Comparison of ENCODE assay signal across 12 cellular contexts in genomic region chr2:27079233-27080139, GRCh38. TPM values are rescaled to one million over a fixed set of nuclear protein-coding genes. Genes with fewer than 3 reads are reported as not detected.
DNase-seq lines count a peak whose midpoint lies in the region; ATAC-seq, FAIRE-seq and TF ChIP-seq lines count a peak whose summit lies in the region.
"Had no signal": no experiment of that assay in that cellular context is flagged by ENCODE, and none has a peak within 500 bp of the region (broad histone marks: within the 10 kb centered on the region; RNA-seq: fewer than 3 reads in every experiment).

No MANE protein-coding gene starts in this region.

- H3K27me3 ChIP-seq in right atrium auricular region (no peaks in the 10 kb centered on the region), small intestine (ENCODE audit: control insufficient read depth in 2 of 2, insufficient read depth in 2 of 2, low read length in 2 of 2) (no peaks in the 10 kb centered on the region), mesendoderm (ENCODE audit: insufficient read depth, low read length, poor library complexity) (no peaks in the 10 kb centered on the region)
- H3K27me3 ChIP-seq: pancreas had no signal

- H3K23ac ChIP-seq in mesendoderm (ENCODE audit: low read length) = no peak overlapping the region

- H2BK120ac ChIP-seq in mesendoderm (ENCODE audit: low read depth, low read length) = no peak overlapping the region

- H3K4me1 ChIP-seq in right atrium auricular region (peaks cover 0 to 47% of the 10 kb centered on the region in 2 donors), small intestine (ENCODE audit: control insufficient read depth in 2 of 2, insufficient read depth in 1 of 2, low read depth in 1 of 2, low read length in 1 of 2) (no peaks in the 10 kb centered on the region), mesendoderm (ENCODE audit: control insufficient read depth, low read depth, low read length) (peaks cover 2% of the 10 kb centered on the region)

- FAIRE-seq in small intestine (lab: Jason Lieb, UNC) = no peak
- FAIRE-seq: endothelial cell of umbilical vein, pancreas had no signal

- ATAC-seq in activated CD8-positive, alpha-beta T cell treated with anti-CD3 and anti-CD28 coated beads, Interleukin-2, amount 10 ng/mL, durations not matched to agents 7 days and 5 days = no peak
- no peak for ATAC-seq in HG03432 (IDR thresholded peaks at IDR 0.05; ENCODE audit: unreplicated experiment)
- ATAC-seq in sciatic nerve = no peak
- ATAC-seq: pancreas had no signal

- H4K5ac ChIP-seq in mesendoderm (ENCODE audit: low read length) = no peak overlapping the region

- no peaks in the 10 kb centered on the region for H3K36me3 ChIP-seq in right atrium auricular region
- H3K36me3 ChIP-seq in small intestine (ENCODE audit: control insufficient read depth in 2 of 2, insufficient read depth in 2 of 2, low read length in 2 of 2) = no peaks in the 10 kb centered on the region
- H3K36me3 ChIP-seq in mesendoderm (ENCODE audit: control insufficient read depth, insufficient read depth, low read length) = no peaks in the 10 kb centered on the region
- H3K36me3 ChIP-seq: pancreas had no signal

- H3K4me3 ChIP-seq in right atrium auricular region (peak overlapping the region; percentile 50 to 51), small intestine (ENCODE audit: low read depth in 1 of 2, low read length in 2 of 2) (peak overlapping the region; percentile 24 to 26), mesendoderm (ENCODE audit: low read length) (no peak overlapping the region)
- H3K4me3 ChIP-seq: PC-9 had no signal

- no peak overlapping the region for H2BK15ac ChIP-seq in mesendoderm (replicated peaks; ENCODE audit: low read depth)

- no peaks in the 10 kb centered on the region for H3K27me3 Mint-ChIP-seq in activated CD8-positive, alpha-beta T cell treated with anti-CD3 and anti-CD28 coated beads, Interleukin-2, amount 10 ng/mL, durations not matched to agents 7 days and 5 days (ENCODE audit: low read depth)

- H3K79me1 ChIP-seq in mesendoderm (ENCODE audit: low read length) = no peaks in the 10 kb centered on the region

- H2BK5ac ChIP-seq in mesendoderm (ENCODE audit: low read length) = no peak overlapping the region

- no peak overlapping the region for H3K4ac ChIP-seq in mesendoderm (ENCODE audit: low read depth, low read length)

- DNase-seq in GM03348 (ENCODE audit: low spot score) = peak; percentile 44
- DNase-seq in activated CD8-positive, alpha-beta T cell treated with anti-CD3 and anti-CD28 coated beads, Interleukin-2, amount 10 ng/mL, durations not matched to agents 7 days and 5 days = no peak
- no peak for DNase-seq in right atrium auricular region (ENCODE audit: low spot score)
- no peak for DNase-seq in small intestine
- no peak for DNase-seq in C1 segment of cervical spinal cord (lab: John Stamatoyannopoulos, UW)
- DNase-seq in mesendoderm = no peak
- no peak for DNase-seq in sciatic nerve (ENCODE audit: low spot score)
- DNase-seq: NCI-H1048, PC-9 had no signal

- TF ChIP-seq CTCF in right atrium auricular region (IDR thresholded peaks at IDR 0.05) = no peak

- H3K9me3 ChIP-seq in right atrium auricular region (no peaks in the 10 kb centered on the region), small intestine (ENCODE audit: control insufficient read depth, low read depth) (no peaks in the 10 kb centered on the region)
- H3K9me3 ChIP-seq: pancreas had no signal

- peak overlapping the region; percentile 98 for H3K27ac Mint-ChIP-seq in activated CD8-positive, alpha-beta T cell treated with anti-CD3 and anti-CD28 coated beads, Interleukin-2, amount 10 ng/mL, durations not matched to agents 7 days and 5 days

- no peak overlapping the region for H4K8ac ChIP-seq in mesendoderm (ENCODE audit: low read depth, low read length)

- H3K4me3 Mint-ChIP-seq in activated CD8-positive, alpha-beta T cell treated with anti-CD3 and anti-CD28 coated beads, Interleukin-2, amount 10 ng/mL, durations not matched to agents 7 days and 5 days = no peak overlapping the region

- CTCF ChIA-PET in activated CD8-positive, alpha-beta T cell treated with anti-CD3 and anti-CD28 coated beads, Interleukin-2, amount 10 ng/mL, durations not matched to agents 7 days and 5 days (lab: Charles Lee) = no interaction called here

- no peak overlapping the region for H3K18ac ChIP-seq in mesendoderm (ENCODE audit: low read length)

- peak overlapping the region; percentile 69 to 86 for H3K27ac ChIP-seq in right atrium auricular region
- H3K27ac ChIP-seq in small intestine (ENCODE audit: low read depth in 1 of 2, low read length in 1 of 2) = peak overlapping the region in 1 of 2 donors; percentile 77
- H3K27ac ChIP-seq in mesendoderm (ENCODE audit: low read depth, low read length) = no peak overlapping the region
- H3K27ac ChIP-seq: pancreas, PC-9 had no signal

- H2AK5ac ChIP-seq in mesendoderm (ENCODE audit: low read length) = no peak overlapping the region

- no peak overlapping the region for H3K4me2 ChIP-seq in mesendoderm (ENCODE audit: low read length)
- H3K4me2 ChIP-seq: PC-9 had no signal

- H3K4me1 Mint-ChIP-seq in activated CD8-positive, alpha-beta T cell treated with anti-CD3 and anti-CD28 coated beads, Interleukin-2, amount 10 ng/mL, durations not matched to agents 7 days and 5 days (ENCODE audit: low read depth) = peaks cover 61% of the 10 kb centered on the region

- no peaks in the 10 kb centered on the region for H3K9me3 Mint-ChIP-seq in activated CD8-positive, alpha-beta T cell treated with anti-CD3 and anti-CD28 coated beads, Interleukin-2, amount 10 ng/mL, durations not matched to agents 7 days and 5 days (ENCODE audit: insufficient read depth)

- intact Hi-C loops in sciatic nerve (cut with DNase I) = no loop called here

- H3K79me2 ChIP-seq in mesendoderm (ENCODE audit: control insufficient read depth, insufficient read depth, low read length) = no peaks in the 10 kb centered on the region

- no peaks in the 10 kb centered on the region for H3K36me3 Mint-ChIP-seq in activated CD8-positive, alpha-beta T cell treated with anti-CD3 and anti-CD28 coated beads, Interleukin-2, amount 10 ng/mL, durations not matched to agents 7 days and 5 days (ENCODE audit: low read depth)

- H3K56ac ChIP-seq in mesendoderm (ENCODE audit: low read length) = no peak overlapping the region

- WGBS in small intestine, 3 donors = 62 to 87% (median 86%) methylated on average over 13 to 14 of the region's 14 CpGs
- no CpG with 5 or more reads among the region's 14 CpGs for WGBS in mesendoderm (ENCODE audit: extremely low coverage, insufficient coverage, low lambda C conversion rate)

- H3K9ac ChIP-seq in mesendoderm (ENCODE audit: low read length) = no peak overlapping the region

- POLR2A ChIA-PET in activated CD8-positive, alpha-beta T cell treated with anti-CD3 and anti-CD28 coated beads, Interleukin-2, amount 10 ng/mL, durations not matched to agents 7 days and 5 days (lab: Charles Lee) = interaction anchor here (4.5 kb wide), 1 partner anchor 7 kb away, joined by 34 read pairs; the partner anchor contains the start of gene OST4

RNA-seq across cellular contexts. Expression of gene EMILIN1, which starts 1.1 kb away (rescaled TPM):
- 1 to 10 TPM; 1.1 to 1.4 TPM for total RNA-seq in activated CD8-positive, alpha-beta T cell treated with anti-CD3 and anti-CD28 coated beads, Interleukin-2, amount 10 ng/mL, durations not matched to agents 7 days and 5 days
- total RNA-seq in right atrium auricular region = 10 to 100 TPM; 22.3 to 36.7 TPM
- 10 to 100 TPM in 1 of 3 donors, 1 to 10 TPM in 1, under 1 TPM in 1; 0.67 to 23.0 (median 3.8) TPM for polyA plus RNA-seq in small intestine
- polyA plus RNA-seq in mesendoderm (2013, experiment 1 of 2) = 3.4 TPM
- 3.3 TPM for polyA plus RNA-seq in mesendoderm (2013, experiment 2 of 2)
- 46.8 TPM for total RNA-seq in sciatic nerve

RNA-seq across cellular contexts. Expression of gene KHK, which starts 7.1 kb away (rescaled TPM):
- 10 to 100 TPM; 12.1 to 12.4 TPM for total RNA-seq in activated CD8-positive, alpha-beta T cell treated with anti-CD3 and anti-CD28 coated beads, Interleukin-2, amount 10 ng/mL, durations not matched to agents 7 days and 5 days
- 1 to 10 TPM in 1 of 2 donors, under 1 TPM in 1; 0.82 to 1.7 TPM for total RNA-seq in right atrium auricular region
- polyA plus RNA-seq in small intestine = 100 to 1,000 TPM; 225 to 643 (median 533) TPM
- 2.0 TPM for polyA plus RNA-seq in mesendoderm (2013, experiment 1 of 2)
- polyA plus RNA-seq in mesendoderm (2013, experiment 2 of 2) = 2.3 TPM
- total RNA-seq in sciatic nerve = 7.1 TPM

RNA-seq across cellular contexts. Expression of gene OST4, which starts 8.0 kb away (rescaled TPM):
- 100 to 1,000 TPM; 334 to 346 TPM for total RNA-seq in activated CD8-positive, alpha-beta T cell treated with anti-CD3 and anti-CD28 coated beads, Interleukin-2, amount 10 ng/mL, durations not matched to agents 7 days and 5 days
- total RNA-seq in right atrium auricular region (100 to 1,000 TPM; 379 to 465 TPM), sciatic nerve (198 TPM)
- 100 to 1,000 TPM; 386 to 477 (median 407) TPM for polyA plus RNA-seq in small intestine
- polyA plus RNA-seq in mesendoderm (2013, experiment 1 of 2) = 795 TPM
- 787 TPM for polyA plus RNA-seq in mesendoderm (2013, experiment 2 of 2)

RNA-seq across cellular contexts. Expression of gene AGBL5, which starts 28.0 kb away (rescaled TPM):
- total RNA-seq in activated CD8-positive, alpha-beta T cell treated with anti-CD3 and anti-CD28 coated beads, Interleukin-2, amount 10 ng/mL, durations not matched to agents 7 days and 5 days = 10 to 100 TPM; 13.9 to 14.8 TPM
- total RNA-seq in right atrium auricular region = 1 to 10 TPM; 8.1 to 9.3 TPM
- polyA plus RNA-seq in small intestine = 10 to 100 TPM in 1 of 3 donors, 1 to 10 TPM in 2; 6.0 to 11.1 (median 6.5) TPM
- 24.5 TPM for polyA plus RNA-seq in mesendoderm (2013, experiment 1 of 2)
- polyA plus RNA-seq in mesendoderm (2013, experiment 2 of 2) = 24.9 TPM
- total RNA-seq in sciatic nerve = 16.3 TPM

RNA-seq across cellular contexts. Expression of gene CGREF1, which starts 39.4 kb away (rescaled TPM):
- under 1 TPM; 0.61 to 0.94 TPM for total RNA-seq in activated CD8-positive, alpha-beta T cell treated with anti-CD3 and anti-CD28 coated beads, Interleukin-2, amount 10 ng/mL, durations not matched to agents 7 days and 5 days
- total RNA-seq in right atrium auricular region (1 to 10 TPM; 4.3 to 4.5 TPM), sciatic nerve (4.1 TPM)
- 1 to 10 TPM; 3.8 to 5.2 (median 3.8) TPM for polyA plus RNA-seq in small intestine
- 2.0 TPM for polyA plus RNA-seq in mesendoderm (2013, experiment 1 of 2)
- 2.0 TPM for polyA plus RNA-seq in mesendoderm (2013, experiment 2 of 2)

Comparison
In these comparisons a context has a peak if more than half of its experiments do, and no peak if none do; other contexts are left out.
1. RNA of gene EMILIN1, which starts 1.1 kb away (total RNA-seq): 46.8 TPM in sciatic nerve (single experiment) and 22.3 to 36.7 TPM in right atrium auricular region; 1.1 to 1.4 TPM in activated CD8-positive, alpha-beta T cell treated with anti-CD3 and anti-CD28 coated beads, Interleukin-2, amount 10 ng/mL, durations not matched to agents 7 days and 5 days; every median in the first group is over 4 times any median in the second.